In the genomic region with DNA sequence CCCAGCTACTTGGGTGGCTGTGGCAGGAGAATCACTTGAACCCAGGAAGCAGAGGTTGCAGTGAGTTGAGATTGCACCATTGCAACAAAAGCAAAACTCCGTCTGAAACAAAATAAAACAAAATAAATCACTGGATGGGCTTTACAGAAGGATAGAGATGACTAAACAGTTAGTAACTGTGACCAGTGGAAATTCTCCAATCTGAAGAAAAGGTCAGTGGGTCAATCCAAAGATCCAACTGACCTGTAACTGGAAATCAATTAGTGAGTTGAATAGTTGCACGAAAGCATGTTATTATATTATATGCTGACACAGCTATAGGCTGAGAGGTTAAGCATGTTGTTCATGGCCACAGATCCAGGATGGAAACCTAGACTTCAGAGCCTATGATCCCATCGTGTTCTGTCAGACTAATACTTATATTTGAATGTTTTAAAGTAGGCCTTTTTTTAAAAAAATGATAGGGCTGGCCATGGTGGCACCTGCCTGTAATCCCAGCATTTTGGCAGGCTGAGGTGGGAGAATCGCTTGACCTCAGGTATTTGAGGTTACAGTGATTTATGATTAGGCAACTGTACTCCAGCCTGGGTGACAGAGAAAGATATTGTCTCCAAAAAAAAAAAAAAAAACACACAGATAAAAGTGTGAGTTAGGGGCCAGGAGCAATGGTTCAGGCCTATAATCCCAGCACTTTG, we compare ENCODE assay signal across 9 cellular contexts. TPM values are rescaled to one million over a fixed set of nuclear protein-coding genes. Genes with fewer than 3 reads are reported as not detected.
DNase-seq lines count a peak whose midpoint lies in the region; ATAC-seq and TF ChIP-seq lines count a peak whose summit lies in the region.
"Had no signal": no experiment of that assay in that cellular context is flagged by ENCODE, and none has a peak within 500 bp of the region (broad histone marks: within the 10 kb centered on the region; RNA-seq: fewer than 3 reads in every experiment).

No MANE protein-coding gene starts in this region.

- POLR2A ChIA-PET in CD8-positive, alpha-beta memory T cell (lab: Charles Lee), result interaction anchor here (0.5 to 3.1 kb wide), 6 partner anchors 9 to 211 kb away, joined by 3 to 48 read pairs (median 6); partner anchors contain the start of genes EIF3K and HNRNPL
- POLR2A ChIA-PET in PC-3 (lab: Charles Lee; ENCODE audit: unreplicated experiment), result no interaction called here

- no peak for DNase-seq in CD8-positive, alpha-beta memory T cell
- DNase-seq in PC-3 (peak; percentile 31), trophoblast cell (peak in 1 of 2 donors; percentile 25), HuH-7 (ENCODE audit: low spot score) (no peak), NCI-H1417 (lab: John Stamatoyannopoulos, UW) (no peak), COLO668 (lab: John Stamatoyannopoulos, UW; ENCODE audit: unreplicated experiment) (no peak), NCI-H146 treated with DMSO at 0.1 percent for 48 hours (lab: John Stamatoyannopoulos, UW; ENCODE audit: unreplicated experiment) (no peak)

- CTCF ChIA-PET in CD8-positive, alpha-beta memory T cell (lab: Charles Lee), result interaction anchor here (1.0 to 2.3 kb wide), 4 partner anchors 58 to 196 kb away, joined by 3 to 6 read pairs (median 4); no protein-coding TSS in a partner anchor
- CTCF ChIA-PET in PC-3 (lab: Charles Lee), result no interaction called here

- H3K4me3 Mint-ChIP-seq in CD8-positive, alpha-beta memory T cell, result peak overlapping the region; percentile 85 to 96 (median 93)

- H3K4me2 ChIP-seq in PC-3 (ENCODE audit: low read length), result peak overlapping the region; percentile 96
- no peak overlapping the region for H3K4me2 ChIP-seq in trophoblast cell (ENCODE audit: low read length)

- H2AFZ ChIP-seq in PC-3 (ENCODE audit: low read length), result no peak overlapping the region
- H2AFZ ChIP-seq in trophoblast cell (ENCODE audit: insufficient read depth, low read length, poor library complexity), result no peak overlapping the region

- H3K4ac ChIP-seq in trophoblast cell (ENCODE audit: low read depth, low read length), result peak overlapping the region; percentile 40

- peaks cover 0 to 51% (median 4%) of the 10 kb centered on the region in 3 donors for H3K36me3 Mint-ChIP-seq in CD8-positive, alpha-beta memory T cell

- no peak overlapping the region for H4K12ac ChIP-seq in trophoblast cell (ENCODE audit: low read depth, low read length)

- H3K9me2 ChIP-seq in PC-3 (replicated peaks; ENCODE audit: low read length), result no peaks in the 10 kb centered on the region

- H2BK5ac ChIP-seq in trophoblast cell (ENCODE audit: low read depth, low read length, poor library complexity), result peak overlapping the region; percentile 65

- H3K27me3 Mint-ChIP-seq in CD8-positive, alpha-beta memory T cell, result no peaks in the 10 kb centered on the region

- H4K91ac ChIP-seq in trophoblast cell (ENCODE audit: low read depth, low read length), result peak overlapping the region; percentile 87

- H3K9ac ChIP-seq in PC-3 (ENCODE audit: low read length), result peak overlapping the region; percentile 91; the same call in 1 of the 2 replicates
- H3K9ac ChIP-seq in duodenal mucosa (ENCODE audit: low read depth in 1 of 2, low read length in 2 of 2), result peak overlapping the region; percentile 80 to 93
- H3K9ac ChIP-seq in trophoblast cell (ENCODE audit: low read length), result no peak overlapping the region

- H3K27ac Mint-ChIP-seq in CD8-positive, alpha-beta memory T cell, result peak overlapping the region in 7 of 8 donors; percentile 9 to 97 (median 93)

- H4K20me1 ChIP-seq in PC-3 (ENCODE audit: low read length), result no peaks in the 10 kb centered on the region

- H3K9me3 ChIP-seq in CD8-positive, alpha-beta memory T cell (ENCODE audit: low read length), result no peaks in the 10 kb centered on the region
- H3K9me3 ChIP-seq in PC-3 (ENCODE audit: low read length), result no peaks in the 10 kb centered on the region
- H3K9me3 ChIP-seq in duodenal mucosa (ENCODE audit: control insufficient read depth in 1 of 2, low read length in 2 of 2), result no peaks in the 10 kb centered on the region
- no peaks in the 10 kb centered on the region for H3K9me3 ChIP-seq in trophoblast cell (ENCODE audit: insufficient read depth, low read depth, low read length)

- peak overlapping the region; percentile 42 for H4K8ac ChIP-seq in trophoblast cell (ENCODE audit: low read depth, low read length)

- no CpG with 5 or more reads among the region's 4 CpGs for WGBS in trophoblast cell (ENCODE audit: extremely low coverage, insufficient coverage, insufficient read length)

- ATAC-seq in PC-3, result no peak

- H2BK12ac ChIP-seq in trophoblast cell (ENCODE audit: low read length), result peak overlapping the region; percentile 84

- H3K79me2 ChIP-seq in PC-3 (ENCODE audit: low read length), result no peaks in the 10 kb centered on the region
- peaks cover 5% of the 10 kb centered on the region for H3K79me2 ChIP-seq in trophoblast cell (ENCODE audit: control insufficient read depth, insufficient read depth, low read length, poor library complexity)

- H2AK5ac ChIP-seq in trophoblast cell (ENCODE audit: low read length), result no peak overlapping the region

- no peaks in the 10 kb centered on the region for H3F3A ChIP-seq in PC-3 (ENCODE audit: low read length, unreplicated experiment)

- H3K79me1 ChIP-seq in trophoblast cell (ENCODE audit: low read length), result peaks cover 33% of the 10 kb centered on the region

- intact Hi-C loops in PC-3 (cut with micrococcal nuclease), result loop anchor here (5.0 kb wide), 1 partner anchor 33 kb away; no protein-coding TSS in a partner anchor

- no peak overlapping the region for H3K27ac ChIP-seq in CD8-positive, alpha-beta memory T cell (ENCODE audit: low read depth, low read length)
- peak overlapping the region; percentile 99 for H3K27ac ChIP-seq in PC-3 (ENCODE audit: low read length)
- no peak overlapping the region for H3K27ac ChIP-seq in duodenal mucosa (ENCODE audit: low read depth, low read length)
- peak overlapping the region; percentile 92 for H3K27ac ChIP-seq in trophoblast cell (ENCODE audit: low read depth, low read length)

- H3K14ac ChIP-seq in trophoblast cell (ENCODE audit: low read length), result peak overlapping the region; percentile 45

- H2BK120ac ChIP-seq in trophoblast cell (ENCODE audit: insufficient read depth, low read length, poor library complexity), result peak overlapping the region; percentile 77

- H3K4me1 ChIP-seq in CD8-positive, alpha-beta memory T cell (ENCODE audit: insufficient read depth, low read length), result peaks cover 17% of the 10 kb centered on the region
- H3K4me1 ChIP-seq in PC-3 (ENCODE audit: insufficient read depth, low read length), result peaks cover 32% of the 10 kb centered on the region
- peaks cover 25 to 26% of the 10 kb centered on the region in 2 donors for H3K4me1 ChIP-seq in duodenal mucosa (ENCODE audit: control insufficient read depth in 1 of 2, insufficient read depth in 2 of 2, low read length in 2 of 2)
- H3K4me1 ChIP-seq in trophoblast cell (ENCODE audit: control insufficient read depth in 1 of 2, insufficient read depth in 2 of 2, low read length in 2 of 2), result peaks cover 29 to 35% of the 10 kb centered on the region in 2 experiments

- TF ChIP-seq CTCF in PC-3 (conservative IDR thresholded peaks at IDR 0.05; ENCODE audit: low read depth, low read length), result no peak

- H3K4me1 Mint-ChIP-seq in CD8-positive, alpha-beta memory T cell, result peaks cover 27 to 62% (median 47%) of the 10 kb centered on the region in 3 donors

- H3K9me3 Mint-ChIP-seq in CD8-positive, alpha-beta memory T cell, result no peaks in the 10 kb centered on the region

- H3K18ac ChIP-seq in trophoblast cell (ENCODE audit: low read length), result peak overlapping the region; percentile 20

- no peaks in the 10 kb centered on the region for H3K27me3 ChIP-seq in CD8-positive, alpha-beta memory T cell (ENCODE audit: insufficient read depth, low read length, poor library complexity, severe bottlenecking)
- H3K27me3 ChIP-seq in PC-3 (ENCODE audit: low read length) (no peaks in the 10 kb centered on the region), duodenal mucosa (ENCODE audit: control insufficient read depth in 1 of 2, insufficient read depth in 2 of 2, low read length in 2 of 2) (no peaks in the 10 kb centered on the region), trophoblast cell (ENCODE audit: insufficient read depth, low read length) (no peaks in the 10 kb centered on the region)

- H3K4me3 ChIP-seq in CD8-positive, alpha-beta memory T cell (ENCODE audit: low read length), result no peak overlapping the region
- H3K4me3 ChIP-seq in PC-3 (ENCODE audit: low read length) (peak overlapping the region; percentile 72; the same call in 1 of the 2 replicates), duodenal mucosa (ENCODE audit: low read depth in 1 of 2, low read length in 2 of 2) (peak overlapping the region; percentile 80 to 83), trophoblast cell (ENCODE audit: low read depth, low read length) (no peak overlapping the region)

- peaks cover 9% of the 10 kb centered on the region for H3K36me3 ChIP-seq in CD8-positive, alpha-beta memory T cell (ENCODE audit: insufficient read depth, low read length)
- no peaks in the 10 kb centered on the region for H3K36me3 ChIP-seq in PC-3 (ENCODE audit: low read depth, low read length)
- peaks cover 11 to 25% of the 10 kb centered on the region in 2 donors for H3K36me3 ChIP-seq in duodenal mucosa (ENCODE audit: control insufficient read depth in 1 of 2, insufficient read depth in 2 of 2, low read length in 2 of 2)
- H3K36me3 ChIP-seq in trophoblast cell (ENCODE audit: control insufficient read depth in 1 of 2, insufficient read depth in 2 of 2, low read length in 2 of 2), result peaks cover 6% of the 10 kb centered on the region in 2 experiments

- BruUV-seq in PC-3 (replicated peaks; lab: Mats Ljungman, UMichigan), result no TSS peak

- no peak overlapping the region for H3K23ac ChIP-seq in trophoblast cell (ENCODE audit: low read length)

RNA-seq across cellular contexts. Expression of gene ECH1, which starts 1.4 kb away (rescaled TPM):
- total RNA-seq in CD8-positive, alpha-beta memory T cell, result 100 to 1,000 TPM; 111 to 114 TPM
- polyA plus RNA-seq in CD8-positive, alpha-beta memory T cell, result 272 TPM
- total RNA-seq in PC-3 (2014; rRNA removed), result 41.8 and 78.9 TPM in 2 replicates
- polyA plus RNA-seq in trophoblast cell (2013), result 186 and 200 TPM in 2 replicates

RNA-seq across cellular contexts. Expression of gene LGALS4, which starts 17.4 kb away (rescaled TPM):
- 1 to 10 TPM; 1.2 to 1.8 TPM for total RNA-seq in CD8-positive, alpha-beta memory T cell
- polyA plus RNA-seq in CD8-positive, alpha-beta memory T cell, result 0.44 TPM
- 0.51 TPM in 1 of 2 replicates, not detected in the other for total RNA-seq in PC-3 (2014; rRNA removed)
- 0.10 and 0.19 TPM in 2 replicates for polyA plus RNA-seq in trophoblast cell (2013)
- total RNA-seq: H7 had no signal

RNA-seq across cellular contexts. Expression of gene HNRNPL, which starts 19.6 kb away (rescaled TPM):
- total RNA-seq in CD8-positive, alpha-beta memory T cell, result 100 to 1,000 TPM; 656 to 679 TPM
- polyA plus RNA-seq in CD8-positive, alpha-beta memory T cell, result 73.4 TPM
- 315 and 331 TPM in 2 replicates for total RNA-seq in PC-3 (2014; rRNA removed)
- polyA plus RNA-seq in trophoblast cell (2013), result 227 and 231 TPM in 2 replicates

RNA-seq across cellular contexts. Expression of gene LGALS7B, which starts 41.2 kb away (rescaled TPM):
- total RNA-seq in CD8-positive, alpha-beta memory T cell, result not detected
- polyA plus RNA-seq in CD8-positive, alpha-beta memory T cell, result not detected
- total RNA-seq in PC-3 (2014; rRNA removed), result not detected in 2 replicates
- polyA plus RNA-seq in trophoblast cell (2013), result not detected in 2 replicates
- total RNA-seq: H7 had no signal

RNA-seq across cellular contexts. Expression of gene RINL, which starts 47.9 kb away (rescaled TPM):
- total RNA-seq in CD8-positive, alpha-beta memory T cell, result 10 to 100 TPM; 82.3 to 85.4 TPM
- polyA plus RNA-seq in CD8-positive, alpha-beta memory T cell, result 42.6 TPM
- 1.2 and 3.2 TPM in 2 replicates for total RNA-seq in PC-3 (2014; rRNA removed)
- polyA plus RNA-seq in trophoblast cell (2013), result 0.99 and 1.1 TPM in 2 replicates

Comparison
In these comparisons a context has a peak if more than half of its experiments do, and no peak if none do; other contexts are left out.
1. H3K27ac ChIP-seq: peak in PC-3 (single experiment) and trophoblast cell (single experiment); none in CD8-positive, alpha-beta memory T cell (single experiment) and duodenal mucosa (single experiment).
2. H3K4me3 ChIP-seq: peak in PC-3 (single experiment) and duodenal mucosa (2 of 2); none in CD8-positive, alpha-beta memory T cell (single experiment) and trophoblast cell (single experiment).